24 cellular contexts compared by ENCODE assay signal in the genomic region with DNA sequence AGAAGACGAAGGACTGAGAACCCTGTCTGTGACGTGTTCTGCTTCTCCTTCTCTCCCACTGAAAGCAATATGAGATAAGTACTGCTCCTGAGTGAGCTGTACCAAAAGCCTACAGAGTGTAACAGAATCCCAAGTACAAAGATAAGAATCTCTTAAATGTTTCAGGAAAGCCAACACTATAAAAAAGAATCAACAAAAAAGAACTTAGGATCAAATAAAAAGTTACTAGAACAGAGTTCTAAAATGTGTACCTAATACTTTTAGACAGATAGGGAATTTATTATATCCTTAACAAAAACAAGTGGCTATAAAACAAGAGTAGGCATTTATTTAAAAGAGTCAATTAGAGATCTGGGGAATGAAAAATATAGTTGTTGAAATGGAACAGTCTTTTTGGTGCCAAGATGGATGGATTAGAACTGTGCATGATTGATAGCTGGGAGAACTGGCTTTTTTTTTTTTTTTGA. TPM values are rescaled to one million over a fixed set of nuclear protein-coding genes. Genes with fewer than 3 reads are reported as not detected.
A peak's percentile ranks its signal among the peaks of the same experiment; 100 is the strongest.
DNase-seq lines count a peak whose midpoint lies in the region; ATAC-seq and TF ChIP-seq lines count a peak whose summit lies in the region.
"Had no signal": no experiment of that assay in that cellular context is flagged by ENCODE, and none has a peak within 500 bp of the region (broad histone marks: within the 10 kb centered on the region; RNA-seq: fewer than 3 reads in every experiment).

No MANE protein-coding gene starts in this region.

- no peaks in the 10 kb centered on the region for H3F3A ChIP-seq in PC-3 (ENCODE audit: low read length, unreplicated experiment)

- H3K9me3 ChIP-seq in PC-3 (ENCODE audit: low read length) (no peaks in the 10 kb centered on the region), hepatocyte (ENCODE audit: low read depth) (peaks cover 7% of the 10 kb centered on the region), upper lobe of right lung (peaks cover 5% of the 10 kb centered on the region)

- peaks cover 3% of the 10 kb centered on the region; the same call in 1 of the 2 replicates for H3K4me1 ChIP-seq in PC-3 (ENCODE audit: insufficient read depth, low read length)
- H3K4me1 ChIP-seq in hepatocyte (ENCODE audit: insufficient read depth), result peaks cover 7% of the 10 kb centered on the region
- no peaks in the 10 kb centered on the region for H3K4me1 ChIP-seq in upper lobe of right lung

- H3K27me3 ChIP-seq in PC-3 (ENCODE audit: low read length), result no peaks in the 10 kb centered on the region
- no peaks in the 10 kb centered on the region for H3K27me3 ChIP-seq in hepatocyte
- no peaks in the 10 kb centered on the region for H3K27me3 ChIP-seq in upper lobe of right lung

- H3K9ac ChIP-seq in PC-3 (ENCODE audit: low read length), result no peak overlapping the region
- H3K9ac ChIP-seq: GM23248 had no signal

- H3K9me2 ChIP-seq in PC-3 (replicated peaks; ENCODE audit: low read length) (no peaks in the 10 kb centered on the region), hepatocyte (replicated peaks; ENCODE audit: insufficient read depth) (no peaks in the 10 kb centered on the region)

- ATAC-seq in PC-3 (peak; percentile 88), upper lobe of right lung (peak; percentile 31), HG03159 (IDR thresholded peaks at IDR 0.05; ENCODE audit: unreplicated experiment) (no peak)
- ATAC-seq: Right ventricle myocardium inferior had no signal

- DNase-seq in DMS79 treated with DMSO at 0.1 percent for 48 hours (lab: John Stamatoyannopoulos, UW) (peak; percentile 10), DMS79 (lab: John Stamatoyannopoulos, UW) (no peak), PC-3 (peak; percentile 14), hepatocyte (ENCODE audit: low spot score) (no peak), upper lobe of right lung (no peak), SHP77 (lab: John Stamatoyannopoulos, UW) (no peak)
- DNase-seq in activated CD4-positive, alpha-beta T cell treated with anti-CD3 and anti-CD28 coated beads for 48 hours, result no peak
- DNase-seq: 8988T; C1 segment of cervical spinal cord; Calu3; CD8-positive, alpha-beta memory T cell; DMS153; EL; GF-D8; GM23248; H9; KG1; NCI-H1105; NCI-H2029; NCI-H2171; NCI-H446; OCI-M1 had no signal

- CTCF ChIA-PET in PC-3 (lab: Charles Lee), result no interaction called here

- H3K27ac ChIP-seq in PC-3 (ENCODE audit: low read length), result no peak overlapping the region
- H3K27ac ChIP-seq in hepatocyte, result peak overlapping the region; percentile 5
- no peak overlapping the region for H3K27ac ChIP-seq in upper lobe of right lung
- H3K27ac ChIP-seq: GM23248 had no signal

- H3K4me2 ChIP-seq in PC-3 (ENCODE audit: low read length) (no peak overlapping the region), hepatocyte (no peak overlapping the region)

- POLR2A ChIA-PET in PC-3 (lab: Charles Lee; ENCODE audit: unreplicated experiment), result no interaction called here

- H3K4me3 ChIP-seq in PC-3 (ENCODE audit: low read length) (no peak overlapping the region), hepatocyte (no peak overlapping the region), upper lobe of right lung (no peak overlapping the region)
- H3K4me3 ChIP-seq: GM23248 had no signal

- H4K20me1 ChIP-seq in PC-3 (ENCODE audit: low read length) (no peaks in the 10 kb centered on the region), hepatocyte (ENCODE audit: insufficient read depth, poor library complexity, severe bottlenecking) (peaks cover 2% of the 10 kb centered on the region)

- H3K79me2 ChIP-seq in PC-3 (ENCODE audit: low read length) (no peaks in the 10 kb centered on the region), hepatocyte (peaks cover 86% of the 10 kb centered on the region)

- TF ChIP-seq CTCF in PC-3 (conservative IDR thresholded peaks at IDR 0.05; ENCODE audit: low read depth, low read length), result no peak
- TF ChIP-seq CTCF in hepatocyte (IDR thresholded peaks at IDR 0.05; ENCODE audit: poor library complexity), result no peak
- no peak for TF ChIP-seq CTCF in upper lobe of right lung (IDR thresholded peaks at IDR 0.05)

- H2AFZ ChIP-seq in PC-3 (ENCODE audit: low read length) (no peak overlapping the region), hepatocyte (no peak overlapping the region)
- H2AFZ ChIP-seq: GM23248 had no signal

- intact Hi-C loops in PC-3 (cut with micrococcal nuclease) (loop anchor here (5.0 kb wide), 1 partner anchor 48 kb away; a partner anchor contains a TSS), upper lobe of right lung (cut with DNase I) (no loop called here)

- 42% methylated on average over 2 of the region's 2 CpGs for WGBS in hepatocyte (ENCODE audit: low lambda C conversion rate, missing lambda C conversion rate)

- no peaks in the 10 kb centered on the region for H3K36me3 ChIP-seq in PC-3 (ENCODE audit: low read depth, low read length)
- no peaks in the 10 kb centered on the region for H3K36me3 ChIP-seq in hepatocyte (replicated peaks; ENCODE audit: insufficient read depth, low read depth)
- peaks cover 4% of the 10 kb centered on the region for H3K36me3 ChIP-seq in upper lobe of right lung

- BruUV-seq in PC-3 (replicated peaks; lab: Mats Ljungman, UMichigan), result no TSS peak

RNA-seq across cellular contexts. Expression of a gene that starts 49.0 kb away (rescaled TPM):
- total RNA-seq in PC-3 (2014; rRNA removed) (7.5 and 8.2 TPM in 2 replicates), hepatocyte (51.7 and 53.9 TPM in 2 replicates), upper lobe of right lung (46.9 TPM)
- 32.5 and 39.0 TPM in 2 replicates for polyA plus RNA-seq in hepatocyte

Comparison
In these comparisons a context has a peak if more than half of its experiments do, and no peak if none do; other contexts are left out.
1. DNase-seq: peak in DMS79 treated with DMSO at 0.1 percent for 48 hours (single experiment) and PC-3 (single experiment); none in DMS79 (single experiment), hepatocyte (single experiment), upper lobe of right lung (single experiment), activated CD4-positive, alpha-beta T cell treated with anti-CD3 and anti-CD28 coated beads for 48 hours (single experiment) and SHP77 (0 of 2).